In genomic region chr10:33049963-33050920, GRCh38 we compare ENCODE assay signal across 7 cellular contexts.
A peak's percentile ranks its signal among the peaks of the same experiment; 100 is the strongest.
DNase-seq lines count a peak whose midpoint lies in the region; ATAC-seq, FAIRE-seq and TF ChIP-seq lines count a peak whose summit lies in the region.
"Not testable (repeated sequence)": the region's sequence is repeated elsewhere in the genome, so short reads cannot be mapped to it uniquely, and the experiment has no call there.

No MANE protein-coding gene starts in this region.

- not testable (repeated sequence) for H3K27me3 ChIP-seq in DND-41 (ENCODE audit: insufficient read depth, low read length, poor library complexity); bronchial epithelial cell (ENCODE audit: control insufficient read depth, insufficient read depth, low read length)

- CTCF ChIA-PET in T-cell (lab: Charles Lee), result interaction anchor here in 1 of 2 donors (0.7 kb wide), 1 partner anchor 495 kb away, joined by 3 read pairs; no protein-coding TSS in a partner anchor
- CTCF ChIA-PET in activated CD4-positive, alpha-beta memory T cell treated with anti-CD3 and anti-CD28 coated beads, Interleukin-2, amount 10 ng/mL, durations not matched to agents 7 days and 5 days (lab: Charles Lee), result interaction anchor here (0.9 kb wide), 1 partner anchor 41 kb away, joined by 3 read pairs; no protein-coding TSS in a partner anchor

- not testable (repeated sequence) for H3K36me3 Mint-ChIP-seq in T-cell; activated T-helper 17 cell treated with anti-CD3 and anti-CD28 coated beads, Interleukin-2, amount 50 U/mL, for 72 hours (ENCODE audit: low read depth); naive thymus-derived CD8-positive, alpha-beta T cell
- H3K36me3 Mint-ChIP-seq in activated CD4-positive, alpha-beta memory T cell treated with anti-CD3 and anti-CD28 coated beads, Interleukin-2, amount 10 ng/mL, durations not matched to agents 7 days and 5 days (ENCODE audit: low read depth), result peaks cover 11% of the 10 kb centered on the region

- peak overlapping the region; percentile 32 to 63; a peak in 3 of 4 replicates for H3K4me3 ChIP-seq in DND-41 (ENCODE audit: low read depth in 1 of 2, low read length in 2 of 2)
- H3K4me3 ChIP-seq in bronchial epithelial cell (ENCODE audit: low read depth, low read length), result not testable (repeated sequence)

- not testable (repeated sequence) for H3K9me3 Mint-ChIP-seq in T-cell; activated CD4-positive, alpha-beta memory T cell treated with anti-CD3 and anti-CD28 coated beads, Interleukin-2, amount 10 ng/mL, durations not matched to agents 7 days and 5 days; activated T-helper 17 cell treated with anti-CD3 and anti-CD28 coated beads, Interleukin-2, amount 50 U/mL, for 72 hours; naive thymus-derived CD8-positive, alpha-beta T cell

- not testable (repeated sequence) for H3K79me2 ChIP-seq in DND-41 (ENCODE audit: insufficient read depth, low read length)

- H2AFZ ChIP-seq in DND-41 (ENCODE audit: low read depth, low read length), result peak overlapping the region; percentile 74

- DNase-seq in DND-41, result peak; percentile 75
- DNase-seq in T-cell, result peak in 26 of 34 experiments; percentile 1 to 41 (median 18)
- peak; percentile 30 for DNase-seq in activated CD4-positive, alpha-beta memory T cell treated with anti-CD3 and anti-CD28 coated beads, Interleukin-2, amount 10 ng/mL, durations not matched to agents 7 days and 5 days
- DNase-seq in bronchial epithelial cell (ENCODE audit: low read depth), result not testable (repeated sequence)
- peak in 5 of 10 donors; percentile 2 to 28 (median 4) for DNase-seq in naive thymus-derived CD8-positive, alpha-beta T cell
- DNase-seq in stimulated activated CD8-positive, alpha-beta memory T cell treated with anti-CD3 and anti-CD28 coated beads, Interleukin-12 subunit alpha, Interleukin-12 subunit beta, amount 100 ng/mL, for 4 hours (ENCODE audit: low read depth), result peak; percentile 6

- not testable (repeated sequence) for H3K27me3 Mint-ChIP-seq in T-cell; activated CD4-positive, alpha-beta memory T cell treated with anti-CD3 and anti-CD28 coated beads, Interleukin-2, amount 10 ng/mL, durations not matched to agents 7 days and 5 days; activated T-helper 17 cell treated with anti-CD3 and anti-CD28 coated beads, Interleukin-2, amount 50 U/mL, for 72 hours; naive thymus-derived CD8-positive, alpha-beta T cell

- not testable (repeated sequence) for H4K20me1 ChIP-seq in DND-41 (ENCODE audit: insufficient read depth, low read length)

- H3K27ac Mint-ChIP-seq in T-cell, result peak overlapping the region; percentile 93 to 94
- peak overlapping the region; percentile 83 for H3K27ac Mint-ChIP-seq in activated CD4-positive, alpha-beta memory T cell treated with anti-CD3 and anti-CD28 coated beads, Interleukin-2, amount 10 ng/mL, durations not matched to agents 7 days and 5 days
- H3K27ac Mint-ChIP-seq in activated T-helper 17 cell treated with anti-CD3 and anti-CD28 coated beads, Interleukin-2, amount 50 U/mL, for 72 hours, result peak overlapping the region; percentile 46
- peak overlapping the region in 9 of 10 donors; percentile 14 to 96 (median 80) for H3K27ac Mint-ChIP-seq in naive thymus-derived CD8-positive, alpha-beta T cell

- H3K36me3 ChIP-seq in DND-41 (ENCODE audit: insufficient read depth, low read length); bronchial epithelial cell (ENCODE audit: control insufficient read depth, insufficient read depth, low read length): not testable (repeated sequence)

- H3K9ac ChIP-seq in DND-41 (ENCODE audit: low read depth, low read length), result peak overlapping the region; percentile 48

- FAIRE-seq in bronchial epithelial cell (lab: Jason Lieb, UNC), result peak; percentile 62

- H3K4me1 ChIP-seq in DND-41 (ENCODE audit: insufficient read depth, low read length), result peaks cover 21% of the 10 kb centered on the region

- POLR2A ChIA-PET in T-cell (lab: Charles Lee), result interaction anchor here in 1 of 2 donors (0.5 to 0.6 kb wide), 2 partner anchors 95 to 142 kb away, joined by 3 to 4 read pairs; no protein-coding TSS in a partner anchor
- POLR2A ChIA-PET in activated CD4-positive, alpha-beta memory T cell treated with anti-CD3 and anti-CD28 coated beads, Interleukin-2, amount 10 ng/mL, durations not matched to agents 7 days and 5 days (lab: Charles Lee), result interaction anchor here (0.7 to 1.1 kb wide), 3 partner anchors 60 to 66 kb away, joined by 3 read pairs; no protein-coding TSS in a partner anchor
- POLR2A ChIA-PET in naive thymus-derived CD8-positive, alpha-beta T cell (lab: Charles Lee), result not testable (repeated sequence)

- peaks cover 12 to 47% (median 18%) of the 10 kb centered on the region in 3 donors for H3K4me1 Mint-ChIP-seq in T-cell
- peaks cover 23% of the 10 kb centered on the region for H3K4me1 Mint-ChIP-seq in activated CD4-positive, alpha-beta memory T cell treated with anti-CD3 and anti-CD28 coated beads, Interleukin-2, amount 10 ng/mL, durations not matched to agents 7 days and 5 days
- H3K4me1 Mint-ChIP-seq in activated T-helper 17 cell treated with anti-CD3 and anti-CD28 coated beads, Interleukin-2, amount 50 U/mL, for 72 hours, result not testable (repeated sequence)
- peaks cover 3 to 16% (median 10%) of the 10 kb centered on the region in 4 donors for H3K4me1 Mint-ChIP-seq in naive thymus-derived CD8-positive, alpha-beta T cell

- H3K4me3 Mint-ChIP-seq in T-cell, result peak overlapping the region; percentile 73 to 91 (median 87)
- peak overlapping the region; percentile 82 for H3K4me3 Mint-ChIP-seq in activated CD4-positive, alpha-beta memory T cell treated with anti-CD3 and anti-CD28 coated beads, Interleukin-2, amount 10 ng/mL, durations not matched to agents 7 days and 5 days
- peak overlapping the region; percentile 69 for H3K4me3 Mint-ChIP-seq in activated T-helper 17 cell treated with anti-CD3 and anti-CD28 coated beads, Interleukin-2, amount 50 U/mL, for 72 hours
- peak overlapping the region; percentile 78 to 92 (median 90) for H3K4me3 Mint-ChIP-seq in naive thymus-derived CD8-positive, alpha-beta T cell

- peak overlapping the region; percentile 79 for H3K4me2 ChIP-seq in DND-41 (ENCODE audit: insufficient read depth, low read length)

- ATAC-seq in DND-41 (ENCODE audit: insufficient read depth, low read depth) (peak; percentile 72), T-cell (replicated peaks in 1 of 4) (peak in 1 of 4 experiments; percentile 37)
- ATAC-seq in activated T-helper 17 cell treated with anti-CD3 and anti-CD28 coated beads, Interleukin-2, amount 50 U/mL, for 72 hours (replicated peaks); naive thymus-derived CD8-positive, alpha-beta T cell: not testable (repeated sequence)

- H3K9me3 ChIP-seq in DND-41 (ENCODE audit: insufficient read depth, low read length, severe bottlenecking), result not testable (repeated sequence)

- not testable (repeated sequence) for TF ChIP-seq CTCF in DND-41 (IDR thresholded peaks at IDR 0.05; ENCODE audit: borderline replicate concordance, extremely low read depth, low read length, poor library complexity, severe bottlenecking); bronchial epithelial cell (IDR thresholded peaks at IDR 0.05; ENCODE audit: insufficient read depth, low read length, severe bottlenecking)

- H3K27ac ChIP-seq in DND-41 (ENCODE audit: low read length), result peak overlapping the region; percentile 75
